ENCODE assay signal across 9 cellular contexts in the genomic region with DNA sequence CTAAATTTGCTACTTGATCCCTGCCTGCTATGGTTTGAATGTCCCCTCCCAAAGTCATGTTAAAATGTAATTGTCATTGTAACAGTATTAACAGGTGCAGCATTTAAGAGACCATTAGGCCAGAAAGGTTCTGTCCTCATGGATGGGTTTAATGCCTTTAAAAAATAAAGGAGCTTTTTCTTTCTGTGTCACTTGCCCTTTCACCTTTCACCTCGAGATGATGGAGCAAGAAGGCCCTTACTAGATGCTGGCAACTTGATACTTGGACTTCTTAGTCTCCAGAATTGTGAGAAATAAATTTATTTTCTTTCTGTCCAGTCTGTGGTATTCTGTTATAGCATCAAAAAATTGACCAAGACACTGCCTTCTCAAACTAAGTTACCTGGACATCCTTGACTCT.
"Had no signal": no experiment of that assay in that cellular context is flagged by ENCODE, and none has a peak within 500 bp of the region (broad histone marks: within the 10 kb centered on the region; RNA-seq: fewer than 3 reads in every experiment).

No MANE protein-coding gene starts in this region.

- H3K4me3 ChIP-seq: GM23248 had no signal

- H3K27ac ChIP-seq: GM23248, KMS-11 had no signal

- H2AFZ ChIP-seq: GM23248 had no signal

- DNase-seq: GM23248, H9, HCEC 1CT, HFFc6, IMR-90, KBM-7 had no signal

- H3K4me2 ChIP-seq: KMS-11 had no signal

- H3K4me3 Mint-ChIP-seq: H9, HFFc6 had no signal

- H3K9ac ChIP-seq: GM23248, KMS-11 had no signal

- FAIRE-seq: H1, HTR-8/SVneo had no signal

- H3K27ac Mint-ChIP-seq: HFFc6 had no signal
